In the genomic region with DNA sequence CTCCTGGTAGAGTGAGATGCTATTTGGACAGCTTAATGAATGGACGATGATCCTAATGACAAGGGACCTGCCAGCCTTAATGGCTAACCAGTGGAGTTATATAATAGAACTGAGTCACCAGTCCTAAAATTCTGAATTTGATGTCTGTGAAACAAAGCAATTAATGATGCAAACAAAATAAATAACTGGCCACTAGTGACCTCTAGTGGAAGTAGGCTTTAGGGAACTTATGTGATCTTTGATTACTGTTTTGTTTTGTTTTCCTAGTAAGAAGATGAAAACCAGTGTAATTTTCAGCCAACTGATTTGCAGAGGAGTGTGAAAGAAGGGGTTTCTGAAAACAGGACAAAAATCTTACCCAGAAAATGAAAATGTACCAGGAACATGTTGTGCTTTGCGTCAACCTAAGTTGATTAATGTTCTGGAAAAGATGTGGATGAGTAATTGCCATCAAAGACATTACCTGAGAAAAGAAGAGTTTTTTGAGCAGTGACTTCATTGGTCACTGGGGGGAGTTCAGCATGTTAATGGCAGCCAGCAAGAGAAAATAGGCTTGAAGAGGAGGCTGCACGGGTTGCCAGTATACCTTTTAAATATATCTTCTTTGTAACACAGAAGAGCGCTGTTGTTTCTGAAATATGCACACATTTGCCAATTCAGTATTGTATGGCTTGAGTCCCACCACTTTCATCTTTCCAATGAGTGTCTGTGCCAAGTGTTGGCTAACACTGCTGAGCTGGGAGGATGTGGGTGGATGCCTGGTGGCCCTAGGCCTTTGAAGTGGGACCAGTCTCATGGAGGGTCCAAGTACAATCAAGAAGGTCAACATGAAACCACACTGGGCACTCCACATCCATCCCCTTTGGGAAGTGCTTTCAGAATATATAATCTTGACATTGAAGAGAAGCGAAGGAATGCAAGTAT, we compare ENCODE assay signal across 9 cellular contexts. TPM values are rescaled to one million over a fixed set of nuclear protein-coding genes. Genes with fewer than 3 reads are reported as not detected.
A peak's percentile ranks its signal among the peaks of the same experiment; 100 is the strongest.
DNase-seq lines count a peak whose midpoint lies in the region; ATAC-seq and TF ChIP-seq lines count a peak whose summit lies in the region.
"Had no signal": no experiment of that assay in that cellular context is flagged by ENCODE, and none has a peak within 500 bp of the region (broad histone marks: within the 10 kb centered on the region; RNA-seq: fewer than 3 reads in every experiment).

No MANE protein-coding gene starts in this region.

- peak; percentile 37 to 77 (median 40) for DNase-seq in NCI-H1417 (lab: John Stamatoyannopoulos, UW)
- peak; percentile 89 for DNase-seq in adipocyte (ENCODE audit: low read depth)
- DNase-seq in iPS-NIHi7 (ENCODE audit: extremely low spot score), result peak; percentile 25
- DNase-seq in upper lobe of left lung, result no peak
- DNase-seq in NCI-H187 treated with DMSO at 0.1 percent for 48 hours (lab: John Stamatoyannopoulos, UW), result no peak

- peak; percentile 51 for TF ChIP-seq CTCF in GM12873 (IDR thresholded peaks at IDR 0.05; ENCODE audit: insufficient read depth, low read depth, low read length, missing control alignments)
- TF ChIP-seq CTCF in upper lobe of left lung (IDR thresholded peaks at IDR 0.05), result peak; percentile 32 to 59 (median 48)

- H3K36me3 ChIP-seq in adipocyte (ENCODE audit: control insufficient read depth, insufficient read depth, low read length, severe bottlenecking) (no peaks in the 10 kb centered on the region), upper lobe of left lung (no peaks in the 10 kb centered on the region)

- H3K27ac ChIP-seq in upper lobe of left lung, result no peak overlapping the region

- H3K9me3 ChIP-seq in adipocyte (ENCODE audit: control insufficient read depth, low read length) (no peaks in the 10 kb centered on the region), upper lobe of left lung (no peaks in the 10 kb centered on the region)

- no peak for TF ChIP-seq EP300 in upper lobe of left lung (IDR thresholded peaks at IDR 0.05)

- TF ChIP-seq POLR2A in upper lobe of left lung (IDR thresholded peaks at IDR 0.05), result no peak

- 73 to 76% methylated on average over 5 of the region's 5 CpGs for WGBS in upper lobe of left lung, 2 donors

- H3K9ac ChIP-seq in adipocyte (ENCODE audit: low read length), result peak overlapping the region; percentile 71

- ATAC-seq in upper lobe of left lung (ENCODE audit: low FRiP score in 2 of 2), result peak in 1 of 2 donors; percentile 74
- no peak for ATAC-seq in HG02642 (IDR thresholded peaks at IDR 0.05; ENCODE audit: poor library complexity, unreplicated experiment)
- ATAC-seq in HG03521 (IDR thresholded peaks at IDR 0.05; ENCODE audit: unreplicated experiment), result no peak

- H3K4me1 ChIP-seq in adipocyte (ENCODE audit: control insufficient read depth, insufficient read depth, low read length) (peaks cover 26% of the 10 kb centered on the region), upper lobe of left lung (peaks cover 0 to 22% (median 9%) of the 10 kb centered on the region in 4 donors)

- H3K4me3 ChIP-seq in adipocyte (ENCODE audit: low read length), result no peak overlapping the region
- H3K4me3 ChIP-seq in upper lobe of left lung, result no peak overlapping the region

- H3K27me3 ChIP-seq in adipocyte (replicated peaks; ENCODE audit: control insufficient read depth, insufficient read depth, low read length), result no peaks in the 10 kb centered on the region
- no peaks in the 10 kb centered on the region for H3K27me3 ChIP-seq in upper lobe of left lung

RNA-seq across cellular contexts. Expression of gene VEPH1, which starts 9.3 kb away (rescaled TPM):
- total RNA-seq in upper lobe of left lung, result 100 to 1,000 TPM in 4 of 6 donors, 10 to 100 TPM in 2; 78.6 to 229 (median 178) TPM
- total RNA-seq: activated CD8-positive, alpha-beta memory T cell treated with anti-CD3 and anti-CD28 coated beads for 36 hours had no signal

RNA-seq across cellular contexts. Expression of gene PTX3, which starts 57.2 kb away (rescaled TPM):
- total RNA-seq in upper lobe of left lung, result 10 to 100 TPM in 3 of 6 donors, 1 to 10 TPM in 3; 2.7 to 20.1 (median 9.4) TPM
- total RNA-seq: activated CD8-positive, alpha-beta memory T cell treated with anti-CD3 and anti-CD28 coated beads for 36 hours had no signal

Comparison
In these comparisons a context has a peak if more than half of its experiments do, and no peak if none do; other contexts are left out.
1. DNase-seq: peak in NCI-H1417 (3 of 3), adipocyte (single experiment) and iPS-NIHi7 (single experiment); none in upper lobe of left lung (0 of 2) and NCI-H187 treated with DMSO at 0.1 percent for 48 hours (single experiment).